In genomic region chr16:89478576-89479221, GRCh38 we compare ENCODE assay signal across 9 cellular contexts. TPM values are rescaled to one million over a fixed set of nuclear protein-coding genes. Genes with fewer than 3 reads are reported as not detected.
A peak's percentile ranks its signal among the peaks of the same experiment; 100 is the strongest.
DNase-seq lines count a peak whose midpoint lies in the region; ATAC-seq and TF ChIP-seq lines count a peak whose summit lies in the region.
"Had no signal": no experiment of that assay in that cellular context is flagged by ENCODE, and none has a peak within 500 bp of the region (broad histone marks: within the 10 kb centered on the region; RNA-seq: fewer than 3 reads in every experiment).

No MANE protein-coding gene starts in this region.

- H3K4me1 ChIP-seq in left lung = peaks cover 19 to 96% of the 10 kb centered on the region in 2 donors

- DNase-seq in AG08395 (ENCODE audit: low spot score) (peak; percentile 62), HS-27A (ENCODE audit: low read depth) (peak; percentile 58), left lung (no peak), DMS53 (lab: John Stamatoyannopoulos, UW) (no peak), HK-2 (ENCODE audit: unreplicated experiment) (no peak)
- DNase-seq in activated naive CD8-positive, alpha-beta T cell treated with anti-CD3 and anti-CD28 coated beads, Interleukin-2, amount 50 U/mL, for 24 hours = no peak
- DNase-seq: DMS153 had no signal

- H3K4me1 Mint-ChIP-seq in activated naive CD8-positive, alpha-beta T cell treated with anti-CD3 and anti-CD28 coated beads, Interleukin-2, amount 50 U/mL, for 24 hours = peaks cover 92% of the 10 kb centered on the region

- no peaks in the 10 kb centered on the region for H3K27me3 ChIP-seq in left lung

- H3K27ac Mint-ChIP-seq in activated naive CD8-positive, alpha-beta T cell treated with anti-CD3 and anti-CD28 coated beads, Interleukin-2, amount 50 U/mL, for 24 hours = peak overlapping the region; percentile 86

- H3K27me3 Mint-ChIP-seq in activated naive CD8-positive, alpha-beta T cell treated with anti-CD3 and anti-CD28 coated beads, Interleukin-2, amount 50 U/mL, for 24 hours = no peaks in the 10 kb centered on the region

- H3K4me3 ChIP-seq in left lung = no peak overlapping the region

- no peaks in the 10 kb centered on the region for H3K9me3 Mint-ChIP-seq in activated naive CD8-positive, alpha-beta T cell treated with anti-CD3 and anti-CD28 coated beads, Interleukin-2, amount 50 U/mL, for 24 hours

- peak overlapping the region; percentile 63 for H3K4me3 Mint-ChIP-seq in activated naive CD8-positive, alpha-beta T cell treated with anti-CD3 and anti-CD28 coated beads, Interleukin-2, amount 50 U/mL, for 24 hours

- H3K9me3 ChIP-seq in left lung = no peaks in the 10 kb centered on the region

- H3K27ac ChIP-seq in left lung = peak overlapping the region in 1 of 2 donors; percentile 23

- H3K36me3 ChIP-seq in left lung = no peaks in the 10 kb centered on the region

- intact Hi-C loops in left lung (cut with DNase I) = no loop called here

- ATAC-seq in activated naive CD8-positive, alpha-beta T cell treated with anti-CD3 and anti-CD28 coated beads, Interleukin-2, amount 50 U/mL, for 24 hours = peak; percentile 53
- ATAC-seq in left lung = peak; percentile 57
- no peak for ATAC-seq in HG03342 (IDR thresholded peaks at IDR 0.05; ENCODE audit: unreplicated experiment)
- ATAC-seq in HG02610 (IDR thresholded peaks at IDR 0.05; ENCODE audit: unreplicated experiment) = no peak

- TF ChIP-seq CTCF in left lung (IDR thresholded peaks at IDR 0.05) = no peak

- peaks cover 43% of the 10 kb centered on the region for H3K36me3 Mint-ChIP-seq in activated naive CD8-positive, alpha-beta T cell treated with anti-CD3 and anti-CD28 coated beads, Interleukin-2, amount 50 U/mL, for 24 hours (ENCODE audit: low read depth)

RNA-seq across cellular contexts. Expression of gene ANKRD11, which starts 11.7 kb away (rescaled TPM):
- 100 to 1,000 TPM in 1 of 2 donors, 10 to 100 TPM in 1; 98.2 to 123 TPM for total RNA-seq in left lung

RNA-seq across cellular contexts. Expression of gene SPG7, which starts 29.5 kb away (rescaled TPM):
- 10 to 100 TPM; 79.3 to 79.5 TPM for total RNA-seq in left lung

Comparison
In these comparisons a context has a peak if more than half of its experiments do, and no peak if none do; other contexts are left out.
1. DNase-seq: peak in AG08395 (single experiment) and HS-27A (single experiment); none in activated naive CD8-positive, alpha-beta T cell treated with anti-CD3 and anti-CD28 coated beads, Interleukin-2, amount 50 U/mL, for 24 hours (single experiment), left lung (0 of 2), DMS53 (single experiment) and HK-2 (single experiment).
2. ATAC-seq: peak in activated naive CD8-positive, alpha-beta T cell treated with anti-CD3 and anti-CD28 coated beads, Interleukin-2, amount 50 U/mL, for 24 hours (single experiment) and left lung (single experiment); none in HG03342 (single experiment) and HG02610 (single experiment).